1 cellular context compared by ENCODE assay signal in genomic region chr19:2703077-2703437, GRCh38.
TF ChIP-seq lines count a peak whose summit lies in the region.

No MANE protein-coding gene starts in this region.

TF ChIP-seq in endothelial cell of umbilical vein, 7 proteins besides CTCF, POLR2A, EP300 and RAD21:
- no peak for TF ChIP-seq MAX (IDR thresholded peaks at IDR 0.05; ENCODE audit: insufficient read depth, insufficient read length)
- no peak for TF ChIP-seq POLR2AphosphoS5 (IDR thresholded peaks at IDR 0.05; ENCODE audit: insufficient read depth, low read depth, low read length)
- no peak for TF ChIP-seq EZH2 (IDR thresholded peaks at IDR 0.05; ENCODE audit: borderline replicate concordance, low read depth, low read length, severe bottlenecking)
- no peak for TF ChIP-seq GATA2 (IDR thresholded peaks at IDR 0.05; ENCODE audit: insufficient read depth, insufficient read length, low read depth, low read length)
- TF ChIP-seq JUN (IDR thresholded peaks at IDR 0.05; ENCODE audit: borderline replicate concordance, insufficient read depth, insufficient read length, low read depth) = no peak
- no peak for TF ChIP-seq MYC (IDR thresholded peaks at IDR 0.05; ENCODE audit: low read depth, low read length)
- no peak for TF ChIP-seq FOS (IDR thresholded peaks at IDR 0.05; ENCODE audit: borderline replicate concordance, insufficient read depth, low read length)
